8 cellular contexts compared by ENCODE assay signal in genomic region chr3:10950476-10951294, GRCh38. TPM values are rescaled to one million over a fixed set of nuclear protein-coding genes. Genes with fewer than 3 reads are reported as not detected.
A peak's percentile ranks its signal among the peaks of the same experiment; 100 is the strongest.
DNase-seq lines count a peak whose midpoint lies in the region; ATAC-seq, FAIRE-seq and TF ChIP-seq lines count a peak whose summit lies in the region.

No MANE protein-coding gene starts in this region.

- no peaks in the 10 kb centered on the region for H3K4me1 Mint-ChIP-seq in natural killer cell treated with Interleukin-12 subunit alpha and Interleukin-12 subunit beta and Interleukin-15 and Interleukin-18, amount 100 ng/mL, for 72 hours (ENCODE audit: low read depth in 2 of 2)

- intact Hi-C loops in colonic mucosa (cut with DNase I): no loop called here

- peaks cover 0 to 12% of the 10 kb centered on the region in 2 donors for H3K27me3 Mint-ChIP-seq in natural killer cell treated with Interleukin-12 subunit alpha and Interleukin-12 subunit beta and Interleukin-15 and Interleukin-18, amount 100 ng/mL, for 72 hours

- H3K27me3 ChIP-seq in colonic mucosa: no peaks in the 10 kb centered on the region

- ATAC-seq in natural killer cell treated with Interleukin-12 subunit alpha and Interleukin-12 subunit beta and Interleukin-15 and Interleukin-18, amount 100 ng/mL, for 72 hours: no peak

- no peaks in the 10 kb centered on the region for H3K9me3 ChIP-seq in colonic mucosa

- H3K36me3 Mint-ChIP-seq in natural killer cell treated with Interleukin-12 subunit alpha and Interleukin-12 subunit beta and Interleukin-15 and Interleukin-18, amount 100 ng/mL, for 72 hours: no peaks in the 10 kb centered on the region

- H3K9ac ChIP-seq in colonic mucosa (ENCODE audit: low read depth in 2 of 2, low read length in 2 of 2): no peak overlapping the region

- H3K36me3 ChIP-seq in colonic mucosa: no peaks in the 10 kb centered on the region

- DNase-seq in AG08396 (ENCODE audit: low spot score) (peak; percentile 56), GM19239 (ENCODE audit: insufficient read length, low spot score) (peak; percentile 17), SHP77 treated with DMSO at 0.1 percent for 48 hours (lab: John Stamatoyannopoulos, UW) (peak; percentile 11), foreskin fibroblast (peak; percentile 30 to 33), putamen (ENCODE audit: low spot score) (peak; percentile 60), colonic mucosa (no peak), cortex of kidney (lab: John Stamatoyannopoulos, UW) (no peak)
- no peak for DNase-seq in natural killer cell treated with Interleukin-12 subunit alpha and Interleukin-12 subunit beta and Interleukin-15 and Interleukin-18, amount 100 ng/mL, for 72 hours (ENCODE audit: low spot score)

- H3K4me3 Mint-ChIP-seq in natural killer cell treated with Interleukin-12 subunit alpha and Interleukin-12 subunit beta and Interleukin-15 and Interleukin-18, amount 100 ng/mL, for 72 hours: no peak overlapping the region

- H3K4me1 ChIP-seq in colonic mucosa: no peaks in the 10 kb centered on the region

- no peak overlapping the region for H3K27ac Mint-ChIP-seq in natural killer cell treated with Interleukin-12 subunit alpha and Interleukin-12 subunit beta and Interleukin-15 and Interleukin-18, amount 100 ng/mL, for 72 hours

- no peaks in the 10 kb centered on the region for H3K9me3 Mint-ChIP-seq in natural killer cell treated with Interleukin-12 subunit alpha and Interleukin-12 subunit beta and Interleukin-15 and Interleukin-18, amount 100 ng/mL, for 72 hours

- no peak for FAIRE-seq in GM19239 (lab: Jason Lieb, UNC)

- TF ChIP-seq CTCF in foreskin fibroblast (IDR thresholded peaks at IDR 0.05; ENCODE audit: low read depth, low read length) (peak; percentile 67), colonic mucosa (IDR thresholded peaks at IDR 0.05) (no peak)

- no peak overlapping the region for H3K4me3 ChIP-seq in foreskin fibroblast (ENCODE audit: low read depth in 1 of 2, low read length in 2 of 2)
- H3K4me3 ChIP-seq in colonic mucosa: no peak overlapping the region

- no peak overlapping the region for H3K27ac ChIP-seq in colonic mucosa

RNA-seq across cellular contexts. Expression of gene SLC6A1, which starts 41.9 kb away (rescaled TPM):
- not detected for total RNA-seq in natural killer cell treated with Interleukin-12 subunit alpha and Interleukin-12 subunit beta and Interleukin-15 and Interleukin-18, amount 100 ng/mL, for 72 hours
- under 1 TPM; 0.05 to 0.21 TPM for total RNA-seq in colonic mucosa

Comparison
In these comparisons a context has a peak if more than half of its experiments do, and no peak if none do; other contexts are left out.
1. DNase-seq: peak in AG08396 (single experiment), GM19239 (single experiment), SHP77 treated with DMSO at 0.1 percent for 48 hours (single experiment), foreskin fibroblast (2 of 2) and putamen (single experiment); none in natural killer cell treated with Interleukin-12 subunit alpha and Interleukin-12 subunit beta and Interleukin-15 and Interleukin-18, amount 100 ng/mL, for 72 hours (single experiment), colonic mucosa (single experiment) and cortex of kidney (single experiment).